ENCODE assay signal across 1 cellular context in the genomic region with DNA sequence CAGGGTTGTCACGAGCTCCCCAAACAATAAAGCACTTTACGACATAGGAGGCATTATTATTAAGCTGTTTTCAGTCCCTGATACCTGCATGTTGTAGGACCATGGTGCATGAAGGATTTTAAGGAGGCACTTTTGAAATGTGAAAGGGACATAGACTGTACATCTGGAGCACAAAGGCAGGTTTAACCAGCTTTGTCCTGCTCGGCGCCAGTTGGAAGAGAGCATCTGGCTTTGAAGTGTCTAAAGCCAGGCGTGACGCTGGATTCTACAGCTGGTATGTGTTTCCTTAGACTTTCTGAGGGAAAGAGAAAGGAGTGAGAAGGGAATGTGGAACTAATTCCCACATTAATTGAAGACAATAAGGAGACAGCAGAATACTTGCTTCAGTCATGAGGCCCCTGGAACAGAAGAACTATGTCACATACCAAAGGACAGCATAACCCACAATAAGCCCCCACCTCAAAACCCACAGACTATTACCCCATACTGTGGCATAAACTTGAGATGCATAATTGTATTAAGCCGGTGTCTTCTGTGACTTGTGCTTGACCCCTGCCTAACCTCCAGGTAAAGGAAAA.
TF ChIP-seq lines count a peak whose summit lies in the region.

No MANE protein-coding gene starts in this region.

TF ChIP-seq in GM23338, 12 proteins besides CTCF, POLR2A, EP300 and RAD21 (continued from another document):
- TF ChIP-seq, protein P1, sequence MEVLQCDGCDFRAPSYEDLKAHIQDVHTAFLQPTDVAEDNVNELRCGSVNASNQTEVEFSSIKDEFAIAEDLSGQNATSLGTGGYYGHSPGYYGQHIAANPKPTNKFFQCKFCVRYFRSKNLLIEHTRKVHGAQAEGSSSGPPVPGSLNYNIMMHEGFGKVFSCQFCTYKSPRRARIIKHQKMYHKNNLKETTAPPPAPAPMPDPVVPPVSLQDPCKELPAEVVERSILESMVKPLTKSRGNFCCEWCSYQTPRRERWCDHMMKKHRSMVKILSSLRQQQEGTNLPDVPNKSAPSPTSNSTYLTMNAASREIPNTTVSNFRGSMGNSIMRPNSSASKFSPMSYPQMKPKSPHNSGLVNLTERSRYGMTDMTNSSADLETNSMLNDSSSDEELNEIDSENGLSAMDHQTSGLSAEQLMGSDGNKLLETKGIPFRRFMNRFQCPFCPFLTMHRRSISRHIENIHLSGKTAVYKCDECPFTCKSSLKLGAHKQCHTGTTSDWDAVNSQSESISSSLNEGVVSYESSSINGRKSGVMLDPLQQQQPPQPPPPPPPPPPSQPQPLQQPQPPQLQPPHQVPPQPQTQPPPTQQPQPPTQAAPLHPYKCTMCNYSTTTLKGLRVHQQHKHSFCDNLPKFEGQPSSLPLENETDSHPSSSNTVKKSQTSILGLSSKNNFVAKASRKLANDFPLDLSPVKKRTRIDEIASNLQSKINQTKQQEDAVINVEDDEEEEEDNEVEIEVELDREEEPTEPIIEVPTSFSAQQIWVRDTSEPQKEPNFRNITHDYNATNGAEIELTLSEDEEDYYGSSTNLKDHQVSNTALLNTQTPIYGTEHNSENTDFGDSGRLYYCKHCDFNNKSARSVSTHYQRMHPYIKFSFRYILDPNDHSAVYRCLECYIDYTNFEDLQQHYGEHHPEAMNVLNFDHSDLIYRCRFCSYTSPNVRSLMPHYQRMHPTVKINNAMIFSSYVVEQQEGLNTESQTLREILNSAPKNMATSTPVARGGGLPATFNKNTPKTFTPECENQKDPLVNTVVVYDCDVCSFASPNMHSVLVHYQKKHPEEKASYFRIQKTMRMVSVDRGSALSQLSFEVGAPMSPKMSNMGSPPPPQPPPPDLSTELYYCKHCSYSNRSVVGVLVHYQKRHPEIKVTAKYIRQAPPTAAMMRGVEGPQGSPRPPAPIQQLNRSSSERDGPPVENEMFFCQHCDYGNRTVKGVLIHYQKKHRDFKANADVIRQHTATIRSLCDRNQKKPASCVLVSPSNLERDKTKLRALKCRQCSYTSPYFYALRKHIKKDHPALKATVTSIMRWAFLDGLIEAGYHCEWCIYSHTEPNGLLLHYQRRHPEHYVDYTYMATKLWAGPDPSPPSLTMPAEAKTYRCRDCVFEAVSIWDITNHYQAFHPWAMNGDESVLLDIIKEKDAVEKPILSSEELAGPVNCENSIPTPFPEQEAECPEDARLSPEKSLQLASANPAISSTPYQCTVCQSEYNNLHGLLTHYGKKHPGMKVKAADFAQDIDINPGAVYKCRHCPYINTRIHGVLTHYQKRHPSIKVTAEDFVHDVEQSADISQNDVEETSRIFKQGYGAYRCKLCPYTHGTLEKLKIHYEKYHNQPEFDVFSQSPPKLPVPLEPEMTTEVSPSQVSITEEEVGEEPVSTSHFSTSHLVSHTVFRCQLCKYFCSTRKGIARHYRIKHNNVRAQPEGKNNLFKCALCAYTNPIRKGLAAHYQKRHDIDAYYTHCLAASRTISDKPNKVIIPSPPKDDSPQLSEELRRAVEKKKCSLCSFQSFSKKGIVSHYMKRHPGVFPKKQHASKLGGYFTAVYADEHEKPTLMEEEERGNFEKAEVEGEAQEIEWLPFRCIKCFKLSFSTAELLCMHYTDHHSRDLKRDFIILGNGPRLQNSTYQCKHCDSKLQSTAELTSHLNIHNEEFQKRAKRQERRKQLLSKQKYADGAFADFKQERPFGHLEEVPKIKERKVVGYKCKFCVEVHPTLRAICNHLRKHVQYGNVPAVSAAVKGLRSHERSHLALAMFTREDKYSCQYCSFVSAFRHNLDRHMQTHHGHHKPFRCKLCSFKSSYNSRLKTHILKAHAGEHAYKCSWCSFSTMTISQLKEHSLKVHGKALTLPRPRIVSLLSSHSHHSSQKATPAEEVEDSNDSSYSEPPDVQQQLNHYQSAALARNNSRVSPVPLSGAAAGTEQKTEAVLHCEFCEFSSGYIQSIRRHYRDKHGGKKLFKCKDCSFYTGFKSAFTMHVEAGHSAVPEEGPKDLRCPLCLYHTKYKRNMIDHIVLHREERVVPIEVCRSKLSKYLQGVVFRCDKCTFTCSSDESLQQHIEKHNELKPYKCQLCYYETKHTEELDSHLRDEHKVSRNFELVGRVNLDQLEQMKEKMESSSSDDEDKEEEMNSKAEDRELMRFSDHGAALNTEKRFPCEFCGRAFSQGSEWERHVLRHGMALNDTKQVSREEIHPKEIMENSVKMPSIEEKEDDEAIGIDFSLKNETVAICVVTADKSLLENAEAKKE (CRISPR knock-in tag; IDR thresholded peaks at IDR 0.05): no peak
- TF ChIP-seq JUNB (IDR thresholded peaks at IDR 0.05; ENCODE audit: unreplicated experiment): no peak
- TF ChIP-seq ZNF114 (CRISPR knock-in tag; IDR thresholded peaks at IDR 0.05): no peak
- TF ChIP-seq STAT1 (IDR thresholded peaks at IDR 0.05; ENCODE audit: unreplicated experiment): no peak
- TF ChIP-seq, protein P2, sequence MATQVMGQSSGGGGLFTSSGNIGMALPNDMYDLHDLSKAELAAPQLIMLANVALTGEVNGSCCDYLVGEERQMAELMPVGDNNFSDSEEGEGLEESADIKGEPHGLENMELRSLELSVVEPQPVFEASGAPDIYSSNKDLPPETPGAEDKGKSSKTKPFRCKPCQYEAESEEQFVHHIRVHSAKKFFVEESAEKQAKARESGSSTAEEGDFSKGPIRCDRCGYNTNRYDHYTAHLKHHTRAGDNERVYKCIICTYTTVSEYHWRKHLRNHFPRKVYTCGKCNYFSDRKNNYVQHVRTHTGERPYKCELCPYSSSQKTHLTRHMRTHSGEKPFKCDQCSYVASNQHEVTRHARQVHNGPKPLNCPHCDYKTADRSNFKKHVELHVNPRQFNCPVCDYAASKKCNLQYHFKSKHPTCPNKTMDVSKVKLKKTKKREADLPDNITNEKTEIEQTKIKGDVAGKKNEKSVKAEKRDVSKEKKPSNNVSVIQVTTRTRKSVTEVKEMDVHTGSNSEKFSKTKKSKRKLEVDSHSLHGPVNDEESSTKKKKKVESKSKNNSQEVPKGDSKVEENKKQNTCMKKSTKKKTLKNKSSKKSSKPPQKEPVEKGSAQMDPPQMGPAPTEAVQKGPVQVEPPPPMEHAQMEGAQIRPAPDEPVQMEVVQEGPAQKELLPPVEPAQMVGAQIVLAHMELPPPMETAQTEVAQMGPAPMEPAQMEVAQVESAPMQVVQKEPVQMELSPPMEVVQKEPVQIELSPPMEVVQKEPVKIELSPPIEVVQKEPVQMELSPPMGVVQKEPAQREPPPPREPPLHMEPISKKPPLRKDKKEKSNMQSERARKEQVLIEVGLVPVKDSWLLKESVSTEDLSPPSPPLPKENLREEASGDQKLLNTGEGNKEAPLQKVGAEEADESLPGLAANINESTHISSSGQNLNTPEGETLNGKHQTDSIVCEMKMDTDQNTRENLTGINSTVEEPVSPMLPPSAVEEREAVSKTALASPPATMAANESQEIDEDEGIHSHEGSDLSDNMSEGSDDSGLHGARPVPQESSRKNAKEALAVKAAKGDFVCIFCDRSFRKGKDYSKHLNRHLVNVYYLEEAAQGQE (IDR thresholded peaks at IDR 0.05; ENCODE audit: unreplicated experiment): no peak
- TF ChIP-seq EZH2 (IDR thresholded peaks at IDR 0.05; ENCODE audit: low read depth, unreplicated experiment): no peak
